In the genomic region with DNA sequence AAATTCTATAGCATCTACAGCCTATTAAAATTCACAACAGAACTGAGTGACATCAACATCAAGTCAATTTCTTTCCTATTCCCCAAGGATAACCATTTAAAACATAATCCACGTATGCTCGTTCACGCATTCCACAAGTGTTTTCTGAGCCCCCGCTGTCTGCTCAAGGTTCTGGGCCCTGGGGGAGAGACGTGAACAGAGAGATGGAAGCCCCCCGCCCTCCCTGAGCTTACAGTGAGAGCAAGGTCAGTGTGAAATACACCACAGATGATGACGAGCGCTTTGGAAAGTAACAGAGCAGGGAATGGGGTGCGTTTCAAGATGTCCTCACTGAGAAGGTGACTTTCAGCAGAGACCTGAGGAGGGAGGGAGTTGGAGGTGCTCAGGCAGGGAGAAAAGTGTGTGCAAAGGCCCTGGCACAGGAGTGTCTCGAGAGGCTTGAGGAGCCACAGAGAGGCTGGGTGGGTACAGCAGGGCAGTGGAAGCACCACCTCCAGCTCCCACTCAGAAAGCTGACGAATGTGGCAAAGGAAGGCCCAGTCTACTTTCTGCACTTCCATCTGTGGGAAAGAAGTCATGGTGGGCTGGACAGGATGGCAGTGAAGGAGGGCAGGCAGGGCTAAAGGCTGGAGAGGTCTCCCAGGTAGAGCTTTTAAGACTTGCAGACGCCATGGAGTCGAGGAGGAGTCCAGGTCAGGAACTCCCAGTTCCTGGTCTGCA, we compare ENCODE assay signal across 16 cellular contexts.
"Had no signal": no experiment of that assay in that cellular context is flagged by ENCODE, and none has a peak within 500 bp of the region (broad histone marks: within the 10 kb centered on the region; RNA-seq: fewer than 3 reads in every experiment).

No MANE protein-coding gene starts in this region.

- H3K27ac ChIP-seq: esophagus squamous epithelium, thoracic aorta had no signal

- H3K36me3 ChIP-seq: esophagus squamous epithelium, thoracic aorta had no signal

- H3K4me3 Mint-ChIP-seq: activated naive CD4-positive, alpha-beta T cell treated with anti-CD3 and anti-CD28 coated beads, Interleukin-2, amount 50 U/mL, for 24 hours; activated T-helper 17 cell treated with anti-CD3 and anti-CD28 coated beads, Interleukin-2, amount 50 U/mL, for 72 hours; brain; nephron; stimulated activated naive CD8-positive, alpha-beta T cell treated with anti-CD3 and anti-CD28 coated beads, Interleukin-15, amount 100 ng/mL, for 72 hours had no signal

- H3K27ac Mint-ChIP-seq: activated T-helper 17 cell treated with anti-CD3 and anti-CD28 coated beads, Interleukin-2, amount 50 U/mL, for 72 hours; brain had no signal

- H3K9me3 Mint-ChIP-seq: activated naive CD4-positive, alpha-beta T cell treated with anti-CD3 and anti-CD28 coated beads, Interleukin-2, amount 50 U/mL, for 24 hours had no signal

- H3K27me3 Mint-ChIP-seq: activated naive CD4-positive, alpha-beta T cell treated with anti-CD3 and anti-CD28 coated beads, Interleukin-2, amount 50 U/mL, for 24 hours; activated T-helper 17 cell treated with anti-CD3 and anti-CD28 coated beads, Interleukin-2, amount 50 U/mL, for 72 hours; stimulated activated naive CD8-positive, alpha-beta T cell treated with anti-CD3 and anti-CD28 coated beads, Interleukin-15, amount 100 ng/mL, for 72 hours had no signal

- ATAC-seq: activated T-helper 17 cell treated with anti-CD3 and anti-CD28 coated beads, Interleukin-2, amount 50 U/mL, for 72 hours; left colon; stimulated activated naive CD8-positive, alpha-beta T cell treated with anti-CD3 and anti-CD28 coated beads, Interleukin-15, amount 100 ng/mL, for 72 hours had no signal

- H3K4me3 ChIP-seq: esophagus squamous epithelium, thoracic aorta had no signal

- H3K4me1 Mint-ChIP-seq: activated naive CD4-positive, alpha-beta T cell treated with anti-CD3 and anti-CD28 coated beads, Interleukin-2, amount 50 U/mL, for 24 hours; activated T-helper 17 cell treated with anti-CD3 and anti-CD28 coated beads, Interleukin-2, amount 50 U/mL, for 72 hours had no signal

- H3K36me3 Mint-ChIP-seq: brain had no signal

- DNase-seq: amniotic stem cell; cerebellar nuclear complex; esophagus squamous epithelium; foreskin fibroblast; glutamatergic neuron; left colon; stimulated activated CD4-positive, alpha-beta T cell treated with anti-CD3 and anti-CD28 coated beads, Interleukin-15, amount 100 ng/mL, for 24 hours; stimulated activated CD4-positive, alpha-beta T cell treated with anti-CD3 and anti-CD28 coated beads, Interleukin-4, amount 100 ng/mL, for 4 hours; stimulated activated naive CD8-positive, alpha-beta T cell treated with anti-CD3 and anti-CD28 coated beads, Interleukin-15, amount 100 ng/mL, for 72 hours; T-helper 1 cell had no signal

- H3K9me3 ChIP-seq: esophagus squamous epithelium, SK-N-SH, thoracic aorta had no signal
